Comparison of ENCODE assay signal across 16 cellular contexts in genomic region chr15:38459480-38459879, GRCh38. TPM values are rescaled to one million over a fixed set of nuclear protein-coding genes. Genes with fewer than 3 reads are reported as not detected.
DNase-seq lines count a peak whose midpoint lies in the region; ATAC-seq, FAIRE-seq and TF ChIP-seq lines count a peak whose summit lies in the region.
"Had no signal": no experiment of that assay in that cellular context is flagged by ENCODE, and none has a peak within 500 bp of the region (broad histone marks: within the 10 kb centered on the region; RNA-seq: fewer than 3 reads in every experiment).

No MANE protein-coding gene starts in this region.

- 94% methylated on average over 6 of the region's 6 CpGs for WGBS in GM12878 (ENCODE audit: insufficient coverage, insufficient replicate concordance, low lambda C conversion rate, missing lambda C conversion rate)

- H3K79me2 ChIP-seq in GM12878 (ENCODE audit: control insufficient read depth, insufficient read depth, low read length), result peaks cover 92% of the 10 kb centered on the region

- H3K27ac ChIP-seq in GM12878 (ENCODE audit: control insufficient read depth, insufficient read depth) (no peak overlapping the region; the same call in 1 of the 2 replicates), colonic mucosa (no peak overlapping the region)
- H3K27ac ChIP-seq: 22Rv1, BLaER1, HL-60 had no signal

- RAD21 ChIA-PET in GM12878 (lab: Charles Lee; ENCODE audit: unreplicated experiment), result interaction anchor here (0.8 to 1.9 kb wide), 2 partner anchors 19 to 20 kb away, joined by 3 to 27 read pairs; no protein-coding TSS in a partner anchor

- in situ Hi-C loops in GM12878 (cut with MboI), result no loop called here

- no peaks in the 10 kb centered on the region for H3K27me3 Mint-ChIP-seq in T-helper 2 cell treated with Interferon-gamma antibody and Interleukin-4, amounts not matched to agents 5 μg/mL and 100 μg/mL, for 36 hours (ENCODE audit: low read depth)
- H3K27me3 Mint-ChIP-seq in chondrocyte (ENCODE audit: low read depth), result no peaks in the 10 kb centered on the region

- H3K36me3 ChIP-seq in GM12878 (ENCODE audit: control insufficient read depth in 2 of 2, insufficient read depth in 2 of 2, low read length in 1 of 2), result no peaks in the 10 kb centered on the region; a peak in 1 of 4 replicates
- H3K36me3 ChIP-seq in colonic mucosa, result no peaks in the 10 kb centered on the region

- no peaks in the 10 kb centered on the region for H3K9me3 Mint-ChIP-seq in T-helper 2 cell treated with Interferon-gamma antibody and Interleukin-4, amounts not matched to agents 5 μg/mL and 100 μg/mL, for 36 hours
- H3K9me3 Mint-ChIP-seq in chondrocyte (ENCODE audit: low read depth), result no peaks in the 10 kb centered on the region
- H3K9me3 Mint-ChIP-seq: HFFc6 had no signal

- H3K4me1 ChIP-seq in GM12878 (ENCODE audit: control insufficient read depth, insufficient read depth, low read length) (peaks cover 15% of the 10 kb centered on the region; the same call in 1 of the 2 replicates), colonic mucosa (peaks cover 7% of the 10 kb centered on the region)

- H3K4me3 ChIP-seq in GM12878, result peak overlapping the region; percentile 12; the same call in 1 of the 2 replicates
- no peak overlapping the region for H3K4me3 ChIP-seq in colonic mucosa
- H3K4me3 ChIP-seq: BLaER1 had no signal

- SMC1A ChIA-PET in GM12878 (lab: Charles Lee; ENCODE audit: uncharacterized antibody, unreplicated experiment), result interaction anchor here (1.0 to 2.2 kb wide), 3 partner anchors 19 to 227 kb away, joined by 3 to 27 read pairs (median 3); no protein-coding TSS in a partner anchor

- no peaks in the 10 kb centered on the region for H4K20me1 ChIP-seq in GM12878 (ENCODE audit: control insufficient read depth, insufficient read depth)

- intact Hi-C loops in Right ventricle myocardium inferior (cut with DNase I), result no loop called here
- intact Hi-C loops in cardiac septum (cut with DNase I), result loop anchor here (10.0 kb wide), 1 partner anchor 1325 kb away; the partner anchor contains the start of gene FSIP1
- intact Hi-C loops in GM12878 (cut with micrococcal nuclease; ENCODE audit: unreplicated experiment), result loop anchor here (5.0 kb wide), 1 partner anchor 103 kb away; the partner anchor contains the start of gene RASGRP1
- intact Hi-C loops in colonic mucosa (cut with DNase I), result no loop called here

- no peak for FAIRE-seq in GM12878 (lab: Jason Lieb, UNC)

- POLR2A ChIA-PET in GM12878 (lab: Charles Lee), result interaction anchor here (1.0 kb wide), 1 partner anchor 13 kb away, joined by 4 read pairs; no protein-coding TSS in a partner anchor

- H3K9ac ChIP-seq in GM12878 (ENCODE audit: control insufficient read depth, insufficient read depth, low read length), result no peak overlapping the region
- H3K9ac ChIP-seq in colonic mucosa (ENCODE audit: low read depth in 2 of 2, low read length in 2 of 2), result no peak overlapping the region
- H3K9ac ChIP-seq: BLaER1 had no signal

- CTCF ChIA-PET in GM12878 (lab: Yijun Ruan, JAX), result interaction anchor here (0.6 to 4.7 kb wide), 6 partner anchors 13 to 665 kb away, joined by 3 to 59 read pairs (median 7); no protein-coding TSS in a partner anchor

- TF ChIP-seq POLR2A in GM12878 (IDR thresholded peaks at IDR 0.05; ENCODE audit: low read depth, low read length), result no peak

- BruUV-seq in GM12878 (replicated peaks; lab: Mats Ljungman, UMichigan), result no TSS peak

- ATAC-seq in Right ventricle myocardium inferior (no peak), GM12878 (no peak)

- peaks cover 44% of the 10 kb centered on the region for H3K4me1 Mint-ChIP-seq in T-helper 2 cell treated with Interferon-gamma antibody and Interleukin-4, amounts not matched to agents 5 μg/mL and 100 μg/mL, for 36 hours (ENCODE audit: low read depth)
- H3K4me1 Mint-ChIP-seq in chondrocyte (ENCODE audit: low read depth), result peaks cover 18% of the 10 kb centered on the region

- peaks cover 3% of the 10 kb centered on the region for H3K36me3 Mint-ChIP-seq in T-helper 2 cell treated with Interferon-gamma antibody and Interleukin-4, amounts not matched to agents 5 μg/mL and 100 μg/mL, for 36 hours (ENCODE audit: low read depth)
- H3K36me3 Mint-ChIP-seq in chondrocyte (ENCODE audit: low read depth), result no peaks in the 10 kb centered on the region

- peak overlapping the region; percentile 10 for H3K27ac Mint-ChIP-seq in T-helper 2 cell treated with Interferon-gamma antibody and Interleukin-4, amounts not matched to agents 5 μg/mL and 100 μg/mL, for 36 hours
- H3K27ac Mint-ChIP-seq in chondrocyte (ENCODE audit: unreplicated experiment), result no peak overlapping the region
- H3K27ac Mint-ChIP-seq: HFFc6 had no signal

- TF ChIP-seq RAD21 in GM12878 (IDR thresholded peaks at IDR 0.05; ENCODE audit: insufficient read depth, low read depth, low read length), result no peak

- H3K4me3 Mint-ChIP-seq in T-helper 2 cell treated with Interferon-gamma antibody and Interleukin-4, amounts not matched to agents 5 μg/mL and 100 μg/mL, for 36 hours, result no peak overlapping the region
- H3K4me3 Mint-ChIP-seq in chondrocyte (ENCODE audit: unreplicated experiment), result no peak overlapping the region
- H3K4me3 Mint-ChIP-seq: HFFc6 had no signal

- DNase-seq in T-helper 2 cell treated with Interferon-gamma antibody and Interleukin-4, amounts not matched to agents 5 μg/mL and 100 μg/mL, for 36 hours (ENCODE audit: low spot score), result no peak
- DNase-seq in T-helper 2 cell, result no peak
- peak; percentile 9 for DNase-seq in Right ventricle myocardium inferior (ENCODE audit: missing footprints)
- DNase-seq in cardiac septum (ENCODE audit: low spot score), result no peak
- no peak for DNase-seq in GM12878 (ENCODE audit: low read depth, low spot score)
- DNase-seq in chondrocyte (ENCODE audit: low spot score), result no peak
- no peak for DNase-seq in dedifferentiated amniotic fluid mesenchymal stem cell (ENCODE audit: extremely low spot score)
- DNase-seq in colonic mucosa, result no peak
- DNase-seq: AML-193, DMS53, GF-D8, HCEC 1CT, HFFc6 had no signal

- H3K27me3 ChIP-seq in GM12878 (replicated peaks in 1 of 2; ENCODE audit: control insufficient read depth in 2 of 2, insufficient read depth in 2 of 2, low read length in 1 of 2) (no peaks in the 10 kb centered on the region), colonic mucosa (no peaks in the 10 kb centered on the region)
- H3K27me3 ChIP-seq: BLaER1 had no signal

- TF ChIP-seq EP300 in GM12878 (IDR thresholded peaks at IDR 0.05; ENCODE audit: borderline replicate concordance in 1 of 2, control insufficient read depth in 1 of 2, low read depth in 2 of 2, low read length in 2 of 2), result no peak

- no peaks in the 10 kb centered on the region for H3K9me3 ChIP-seq in GM12878 (replicated peaks; ENCODE audit: control insufficient read depth, insufficient read depth, low read length)
- no peaks in the 10 kb centered on the region for H3K9me3 ChIP-seq in colonic mucosa
- H3K9me3 ChIP-seq: BLaER1 had no signal

- no peak overlapping the region for H2AFZ ChIP-seq in GM12878 (ENCODE audit: control insufficient read depth, low read depth, low read length)

- TF ChIP-seq CTCF in GM12878 (IDR thresholded peaks at IDR 0.05 in 2 of 3, conservative IDR thresholded peaks at IDR 0.05 in 1 of 3; ENCODE audit: control insufficient read depth in 2 of 3, extremely low read depth in 1 of 3, insufficient read depth in 1 of 3, low read depth in 3 of 3, low read length in 3 of 3), result no peak
- TF ChIP-seq CTCF in chondrocyte (IDR thresholded peaks at IDR 0.05), result no peak
- TF ChIP-seq CTCF in colonic mucosa (IDR thresholded peaks at IDR 0.05), result no peak

- peak overlapping the region; percentile 69; the same call in 1 of the 2 replicates for H3K4me2 ChIP-seq in GM12878 (ENCODE audit: control insufficient read depth, insufficient read depth)
- H3K4me2 ChIP-seq: BLaER1 had no signal

TF ChIP-seq in GM12878, 131 proteins besides CTCF, POLR2A, EP300 and RAD21:
- TF ChIP-seq BHLHE40 (IDR thresholded peaks at IDR 0.05; ENCODE audit: borderline replicate concordance in 1 of 2, low read depth in 2 of 2, low read length in 1 of 2), result no peak

RNA-seq across cellular contexts. Expression of gene FAM98B, which starts 5.6 kb away (rescaled TPM):
- total RNA-seq in Right ventricle myocardium inferior, result 20.5 TPM
- 25.6 TPM for total RNA-seq in cardiac septum
- 80.5 and 81.9 TPM in 2 replicates for total RNA-seq in GM12878 (2013; cell fraction: nucleolus; rRNA removed)
- total RNA-seq in GM12878 (2014; rRNA removed), result 7.1 and 13.4 TPM in 2 replicates
- 6.6 and 7.6 TPM in 2 replicates for total RNA-seq in GM12878 (2014; rRNA removed; fragmentation: Illumina TruSeq; extraction: Trizol)
- total RNA-seq in GM12878 (2021), result 28.5 and 30.0 TPM in 2 replicates
- polyA plus RNA-seq in GM12878 (2011; ENCODE audit: low read depth), result 19.7 TPM
- polyA plus RNA-seq in GM12878 (2011; rRNA removed), result 22.8 and 45.7 TPM in 2 replicates
- 3.8 and 6.1 TPM in 2 replicates for polyA plus RNA-seq in GM12878 (2011; cell fraction: cytosol; rRNA removed)
- 3.7 and 4.7 TPM in 2 replicates for polyA plus RNA-seq in GM12878 (2011; cell fraction: nucleus; rRNA removed)
- 17.4 and 17.7 TPM in 2 replicates for polyA plus RNA-seq in GM12878 (2012)
- polyA plus RNA-seq in GM12878 (2014; fragmentation: Illumina TruSeq; extraction: Trizol), result 36.7 and 46.1 TPM in 2 replicates
- 1 to 10 TPM; 4.2 to 8.4 TPM for polyA plus RNA-seq in GM12878 (2014; fragmentation: Nextera tagmentation; extraction: Ambion mirVana)
- polyA plus RNA-seq in GM12878 (2014; rRNA removed), result 15.8 and 17.3 TPM in 2 replicates
- polyA plus RNA-seq in GM12878 (2016; fragmentation: Nextera tagmentation; extraction: Ambion mirVana), result 1 to 10 TPM; 1.3 to 2.2 TPM
- 6.6 and 9.7 TPM in 2 replicates for polyA minus RNA-seq in GM12878 (2011; rRNA and poly(A)+ RNA removed)
- polyA minus RNA-seq in GM12878 (2011; cell fraction: cytosol; rRNA and poly(A)+ RNA removed), result 2.9 and 3.8 TPM in 2 replicates
- polyA minus RNA-seq in GM12878 (2011; cell fraction: nucleus; rRNA and poly(A)+ RNA removed), result 12.0 and 18.3 TPM in 2 replicates
- 15.6 to 20.9 TPM (median 17.2 TPM) in 3 replicates for total RNA-seq in chondrocyte
- 10 to 100 TPM; 20.0 to 20.9 TPM for total RNA-seq in colonic mucosa

Comparison
In these comparisons a context has a peak if more than half of its experiments do, and no peak if none do; other contexts are left out.
1. intact Hi-C loops: an anchor here in cardiac septum (10.0 kb wide) and GM12878 (5.0 kb wide); none called in Right ventricle myocardium inferior and colonic mucosa.